In the genomic region with DNA sequence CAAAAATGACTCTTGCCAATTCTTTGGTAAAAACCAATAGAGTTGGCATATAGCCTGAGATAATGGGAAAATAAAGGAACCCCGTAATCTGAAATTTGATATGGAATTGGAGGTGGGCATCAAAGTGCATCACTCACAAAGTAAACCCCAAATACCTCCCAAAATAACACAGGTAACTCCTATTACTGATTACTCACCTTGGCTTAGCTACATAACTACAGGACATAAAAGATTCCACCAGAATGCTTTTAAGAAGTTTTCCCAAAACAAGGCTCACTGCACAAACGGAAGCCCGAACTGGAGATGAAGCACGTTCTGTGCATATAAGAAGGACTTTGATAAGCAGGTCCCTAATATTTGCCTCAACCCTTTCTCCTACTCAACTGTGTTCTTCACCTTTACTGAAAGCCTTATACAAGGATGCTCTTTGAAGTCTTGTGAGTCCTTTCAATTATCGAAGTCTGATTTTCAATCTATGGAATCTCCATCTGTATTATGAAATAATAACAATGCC, we compare ENCODE assay signal across 19 cellular contexts. TPM values are rescaled to one million over a fixed set of nuclear protein-coding genes. Genes with fewer than 3 reads are reported as not detected.
"Had no signal": no experiment of that assay in that cellular context is flagged by ENCODE, and none has a peak within 500 bp of the region (broad histone marks: within the 10 kb centered on the region; RNA-seq: fewer than 3 reads in every experiment).

No MANE protein-coding gene starts in this region.

- DNase-seq: cortex of kidney; effector CD8-positive, alpha-beta T cell; effector memory CD8-positive, alpha-beta T cell; lower lobe of right lung had no signal

- H3K27ac ChIP-seq: colonic mucosa, esophagus muscularis mucosa, gastrocnemius medialis, heart right ventricle, left lung, lower lobe of right lung had no signal

- H3K36me3 Mint-ChIP-seq: memory B cell had no signal

- H3K36me3 ChIP-seq: colonic mucosa, esophagus muscularis mucosa, gastrocnemius medialis, heart right ventricle, left lung, lower lobe of right lung had no signal

- H3K4me1 ChIP-seq: colonic mucosa, esophagus muscularis mucosa, gastrocnemius medialis, heart right ventricle, left lung, lower lobe of right lung had no signal

- H3K27me3 ChIP-seq: colonic mucosa, esophagus muscularis mucosa, gastrocnemius medialis, heart right ventricle, left lung had no signal

- H3K9me3 Mint-ChIP-seq: dendritic cell treated with granulocyte-macrophage colony-stimulating factor and Interleukin-4, amounts not matched to agents 40 ng/mL and 50 ng/mL, for 4 days; endodermal cell; memory B cell had no signal

- H3K27ac Mint-ChIP-seq: dendritic cell treated with granulocyte-macrophage colony-stimulating factor and Interleukin-4, amounts not matched to agents 40 ng/mL and 50 ng/mL, for 4 days; effector memory CD8-positive, alpha-beta T cell; endodermal cell; memory B cell had no signal

- H3K4me3 ChIP-seq: colonic mucosa, esophagus muscularis mucosa, gastrocnemius medialis, heart right ventricle, left lung, lower lobe of right lung had no signal

- H3K27me3 Mint-ChIP-seq: dendritic cell treated with granulocyte-macrophage colony-stimulating factor and Interleukin-4, amounts not matched to agents 40 ng/mL and 50 ng/mL, for 4 days; effector memory CD8-positive, alpha-beta T cell; memory B cell had no signal

- H3K4me1 Mint-ChIP-seq: endodermal cell, memory B cell had no signal

- ATAC-seq: effector memory CD8-positive, alpha-beta T cell; left ventricle myocardium superior had no signal

- H3K4me3 Mint-ChIP-seq: dendritic cell treated with granulocyte-macrophage colony-stimulating factor and Interleukin-4, amounts not matched to agents 40 ng/mL and 50 ng/mL, for 4 days; effector memory CD8-positive, alpha-beta T cell; endodermal cell; memory B cell had no signal

- H3K9me3 ChIP-seq: colonic mucosa, esophagus muscularis mucosa, gastrocnemius medialis, heart right ventricle, left lung, lower lobe of right lung had no signal

RNA-seq across cellular contexts. Expression of a gene that starts 14.6 kb away (rescaled TPM):
- total RNA-seq: cerebellum, endodermal cell, gastrocnemius medialis, heart right ventricle, kidney epithelial cell, left cardiac atrium, left ventricle myocardium superior, lower leg skin, lower lobe of right lung, mononuclear cell had no signal
- polyA plus RNA-seq: heart right ventricle, keratinocyte had no signal
